ENCODE assay signal across 10 cellular contexts in the genomic region with DNA sequence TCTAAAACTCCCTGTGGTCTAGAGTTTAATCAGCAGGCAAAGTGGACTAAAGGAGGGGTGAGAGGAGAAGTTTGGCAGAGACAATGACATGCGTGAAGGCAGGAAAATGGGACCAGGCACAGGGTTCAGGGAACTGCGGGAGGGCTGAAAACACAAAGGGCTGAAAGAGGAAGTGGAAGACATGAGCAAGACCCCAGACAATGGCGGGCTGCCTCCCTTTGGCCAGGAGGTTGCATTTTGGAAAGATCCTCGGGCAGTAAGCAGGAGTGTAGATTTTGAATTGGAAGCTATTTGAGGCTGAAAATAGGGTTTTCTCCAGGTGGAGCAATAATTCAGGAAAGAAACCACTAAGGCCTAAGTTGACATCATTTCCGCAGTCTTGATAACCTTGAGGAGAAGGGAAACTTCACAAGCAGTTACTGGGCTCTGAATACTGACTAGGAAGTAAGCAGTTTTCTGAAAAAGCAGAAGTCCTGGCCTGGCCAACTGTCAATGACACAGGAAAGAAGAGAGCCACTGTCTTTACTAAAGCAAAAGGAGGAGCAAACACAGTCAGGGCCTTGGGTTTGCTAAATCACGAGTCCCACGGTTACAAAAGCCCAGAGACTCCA. TPM values are rescaled to one million over a fixed set of nuclear protein-coding genes. Genes with fewer than 3 reads are reported as not detected.
DNase-seq lines count a peak whose midpoint lies in the region; ATAC-seq and TF ChIP-seq lines count a peak whose summit lies in the region.
"Had no signal": no experiment of that assay in that cellular context is flagged by ENCODE, and none has a peak within 500 bp of the region (broad histone marks: within the 10 kb centered on the region; RNA-seq: fewer than 3 reads in every experiment).

No MANE protein-coding gene starts in this region.

- peak; percentile 26 for ATAC-seq in GM21825 (IDR thresholded peaks at IDR 0.05; ENCODE audit: unreplicated experiment)
- ATAC-seq in GM19023 (IDR thresholded peaks at IDR 0.05; ENCODE audit: unreplicated experiment) = no peak
- ATAC-seq: body of pancreas had no signal

- H3K79me2 ChIP-seq in SU-DHL-6 (ENCODE audit: insufficient read depth, low read length) = peaks cover 39% of the 10 kb centered on the region

- H3K9ac ChIP-seq in SU-DHL-6 (ENCODE audit: low read length) = peak overlapping the region; percentile 41

- H3K36me3 ChIP-seq in GM06990 (ENCODE audit: control insufficient read depth, insufficient read depth, low read length) = peaks cover 2% of the 10 kb centered on the region; the same call in 1 of the 2 replicates
- no peaks in the 10 kb centered on the region for H3K36me3 ChIP-seq in SU-DHL-6 (ENCODE audit: low read length)
- H3K36me3 ChIP-seq in effector memory CD4-positive, alpha-beta T cell (ENCODE audit: control insufficient read depth, insufficient read depth, low read length) = no peaks in the 10 kb centered on the region
- H3K36me3 ChIP-seq in prostate gland = no peaks in the 10 kb centered on the region

- no peaks in the 10 kb centered on the region for H3K9me3 ChIP-seq in SU-DHL-6 (ENCODE audit: insufficient read depth, low read length)
- no peaks in the 10 kb centered on the region for H3K9me3 ChIP-seq in effector memory CD4-positive, alpha-beta T cell (ENCODE audit: control insufficient read depth, low read length)
- no peaks in the 10 kb centered on the region for H3K9me3 ChIP-seq in prostate gland
- H3K9me3 ChIP-seq: body of pancreas had no signal

- no peaks in the 10 kb centered on the region for H3K4me1 ChIP-seq in effector memory CD4-positive, alpha-beta T cell (ENCODE audit: control insufficient read depth, insufficient read depth, low read length, poor library complexity, severe bottlenecking)
- no peaks in the 10 kb centered on the region for H3K4me1 ChIP-seq in prostate gland (replicated peaks)
- H3K4me1 ChIP-seq: body of pancreas had no signal

- H3K4me3 ChIP-seq in GM06990 (replicated peaks; ENCODE audit: low read depth, low read length) (no peak overlapping the region; the same call in 1 of the 2 replicates), SU-DHL-6 (ENCODE audit: insufficient read depth, low read length, poor library complexity, severe bottlenecking) (peak overlapping the region; percentile 13), prostate gland (no peak overlapping the region)
- no peak overlapping the region for H3K4me3 ChIP-seq in effector memory CD4-positive, alpha-beta T cell (ENCODE audit: insufficient read depth, low read depth, low read length, poor library complexity, severe bottlenecking)
- H3K4me3 ChIP-seq: body of pancreas had no signal

- no peaks in the 10 kb centered on the region for H4K20me1 ChIP-seq in SU-DHL-6 (ENCODE audit: low read depth, low read length)

- no peaks in the 10 kb centered on the region for H3K27me3 ChIP-seq in GM06990 (replicated peaks; ENCODE audit: control insufficient read depth, insufficient read depth, low read length)
- no peaks in the 10 kb centered on the region for H3K27me3 ChIP-seq in SU-DHL-6 (ENCODE audit: low read length)
- H3K27me3 ChIP-seq in effector memory CD4-positive, alpha-beta T cell (replicated peaks; ENCODE audit: control insufficient read depth, insufficient read depth, low read length, poor library complexity, severe bottlenecking) = no peaks in the 10 kb centered on the region
- no peaks in the 10 kb centered on the region for H3K27me3 ChIP-seq in prostate gland (replicated peaks; ENCODE audit: insufficient read depth)
- H3K27me3 ChIP-seq: body of pancreas had no signal

- WGBS in prostate gland = 85% methylated on average over 7 of the region's 7 CpGs

- intact Hi-C loops in prostate gland (cut with DNase I) = no loop called here

- peaks cover 41% of the 10 kb centered on the region for H3F3A ChIP-seq in SU-DHL-6 (ENCODE audit: insufficient read depth)

- H3K27ac ChIP-seq in SU-DHL-6 (ENCODE audit: low read depth, low read length) (peak overlapping the region; percentile 91), prostate gland (no peak overlapping the region)
- H3K27ac ChIP-seq in effector memory CD4-positive, alpha-beta T cell (ENCODE audit: insufficient read depth, low read length, poor library complexity, severe bottlenecking) = no peak overlapping the region

- no peak for TF ChIP-seq CTCF in GM06990 (IDR thresholded peaks at IDR 0.05; ENCODE audit: insufficient read depth, low read length, poor library complexity, severe bottlenecking)
- no peak for TF ChIP-seq CTCF in SU-DHL-6 (IDR thresholded peaks at IDR 0.05; ENCODE audit: insufficient read depth, low read length, poor library complexity, severe bottlenecking)
- no peak for TF ChIP-seq CTCF in prostate gland (IDR thresholded peaks at IDR 0.05)

- TF ChIP-seq POLR2A in prostate gland (IDR thresholded peaks at IDR 0.05) = no peak

- H2AFZ ChIP-seq in SU-DHL-6 (ENCODE audit: low read depth, low read length, severe bottlenecking) = peak overlapping the region; percentile 43

- H3K4me2 ChIP-seq in SU-DHL-6 (ENCODE audit: low read depth, low read length, poor library complexity, severe bottlenecking) = peak overlapping the region; percentile 83

- H3K9me2 ChIP-seq in SU-DHL-6 (replicated peaks; ENCODE audit: insufficient read depth, low read length) = no peaks in the 10 kb centered on the region

- peak; percentile 62 for DNase-seq in GM06990 (ENCODE audit: extremely low read depth, insufficient read length)
- DNase-seq in medulla oblongata (ENCODE audit: extremely low spot score) = peak; percentile 83
- no peak for DNase-seq in effector memory CD4-positive, alpha-beta T cell
- no peak for DNase-seq in central memory CD4-positive, alpha-beta T cell
- DNase-seq in prostate gland (ENCODE audit: low spot score) = no peak
- DNase-seq: NCI-H2107 had no signal

RNA-seq across cellular contexts. Expression of gene LY86, which starts 3.4 kb away (rescaled TPM):
- total RNA-seq in prostate gland = 1 to 10 TPM; 1.5 to 7.0 TPM

Comparison
In these comparisons a context has a peak if more than half of its experiments do, and no peak if none do; other contexts are left out.
1. DNase-seq: peak in GM06990 (single experiment) and medulla oblongata (single experiment); none in effector memory CD4-positive, alpha-beta T cell (0 of 3), central memory CD4-positive, alpha-beta T cell (single experiment) and prostate gland (single experiment).